Comparison of ENCODE assay signal across 11 cellular contexts in genomic region chr12:132133952-132134652, GRCh38. TPM values are rescaled to one million over a fixed set of nuclear protein-coding genes. Genes with fewer than 3 reads are reported as not detected.
DNase-seq lines count a peak whose midpoint lies in the region; ATAC-seq and TF ChIP-seq lines count a peak whose summit lies in the region.
"Had no signal": no experiment of that assay in that cellular context is flagged by ENCODE, and none has a peak within 500 bp of the region (broad histone marks: within the 10 kb centered on the region; RNA-seq: fewer than 3 reads in every experiment).

No MANE protein-coding gene starts in this region.

- H3K4me3 Mint-ChIP-seq in progenitor cell of endocrine pancreas (ENCODE audit: low read depth), result no peak overlapping the region
- no peak overlapping the region for H3K4me3 Mint-ChIP-seq in MCF 10A (ENCODE audit: unreplicated experiment)

- no peaks in the 10 kb centered on the region for H3K9me3 Mint-ChIP-seq in progenitor cell of endocrine pancreas (ENCODE audit: low read depth)
- no peaks in the 10 kb centered on the region for H3K9me3 Mint-ChIP-seq in MCF 10A (ENCODE audit: unreplicated experiment)

- CTCF ChIA-PET in MCF 10A (lab: Yijun Ruan, JAX), result no interaction called here

- DNase-seq in NCI-H1436 (lab: John Stamatoyannopoulos, UW) (peak; percentile 61), NCI-H1436 treated with DMSO at 0.1 percent for 48 hours (lab: John Stamatoyannopoulos, UW) (no peak), NCI-H2196 (lab: John Stamatoyannopoulos, UW; ENCODE audit: unreplicated experiment) (peak; percentile 50), cerebellar cortex (ENCODE audit: low spot score) (peak; percentile 17), progenitor cell of endocrine pancreas (ENCODE audit: low spot score, unreplicated experiment) (no peak), MCF 10A (ENCODE audit: unreplicated experiment) (no peak)
- DNase-seq: activated CD4-positive, alpha-beta T cell treated with anti-CD3 and anti-CD28 coated beads for 1 hour; DMS79; NCI-H1694 had no signal

- peaks cover 12% of the 10 kb centered on the region for H3K36me3 Mint-ChIP-seq in progenitor cell of endocrine pancreas (ENCODE audit: insufficient read depth)
- H3K36me3 Mint-ChIP-seq in MCF 10A (ENCODE audit: insufficient read depth, unreplicated experiment), result peaks cover 22% of the 10 kb centered on the region

- ATAC-seq in GM18873 (IDR thresholded peaks at IDR 0.05; ENCODE audit: low FRiP score, unreplicated experiment), result no peak
- no peak for ATAC-seq in HG03439 (IDR thresholded peaks at IDR 0.05; ENCODE audit: unreplicated experiment)

- intact Hi-C loops in MCF 10A (cut with micrococcal nuclease), result no loop called here

- H3K27ac Mint-ChIP-seq in progenitor cell of endocrine pancreas, result peak overlapping the region; percentile 2
- no peak overlapping the region for H3K27ac Mint-ChIP-seq in MCF 10A (ENCODE audit: low read depth, unreplicated experiment)

- TF ChIP-seq CTCF in progenitor cell of endocrine pancreas (IDR thresholded peaks at IDR 0.05; ENCODE audit: unreplicated experiment) (peak; percentile 27), MCF 10A (IDR thresholded peaks at IDR 0.05; ENCODE audit: unreplicated experiment) (no peak)

- POLR2A ChIA-PET in MCF 10A (lab: Yijun Ruan, JAX), result interaction anchor here (0.7 kb wide), 1 partner anchor 505 kb away, joined by 3 read pairs; no protein-coding TSS in a partner anchor

- no TSS peak for BruUV-seq in MCF 10A (replicated peaks; lab: Mats Ljungman, UMichigan)

- H3K4me1 Mint-ChIP-seq in progenitor cell of endocrine pancreas (ENCODE audit: low read depth) (peaks cover 2% of the 10 kb centered on the region), MCF 10A (ENCODE audit: insufficient read depth, unreplicated experiment) (no peaks in the 10 kb centered on the region)

- H3K27me3 Mint-ChIP-seq in progenitor cell of endocrine pancreas (peaks cover 13% of the 10 kb centered on the region), MCF 10A (ENCODE audit: insufficient read depth, unreplicated experiment) (no peaks in the 10 kb centered on the region)

RNA-seq across cellular contexts. Expression of gene DDX51, which starts 10.0 kb away (rescaled TPM):
- total RNA-seq in progenitor cell of endocrine pancreas (28.1 and 29.4 TPM in 2 replicates), MCF 10A (2022) (18.3 and 24.0 TPM in 2 replicates)

RNA-seq across cellular contexts. Expression of gene NOC4L, which starts 10.2 kb away (rescaled TPM):
- total RNA-seq in progenitor cell of endocrine pancreas, result 27.0 and 27.3 TPM in 2 replicates
- 24.2 and 32.0 TPM in 2 replicates for total RNA-seq in MCF 10A (2022)

Comparison
In these comparisons a context has a peak if more than half of its experiments do, and no peak if none do; other contexts are left out.
1. DNase-seq: peak in NCI-H1436 (single experiment), NCI-H2196 (single experiment) and cerebellar cortex (single experiment); none in NCI-H1436 treated with DMSO at 0.1 percent for 48 hours (single experiment), progenitor cell of endocrine pancreas (single experiment) and MCF 10A (single experiment).